8 cellular contexts compared by ENCODE assay signal in the genomic region with DNA sequence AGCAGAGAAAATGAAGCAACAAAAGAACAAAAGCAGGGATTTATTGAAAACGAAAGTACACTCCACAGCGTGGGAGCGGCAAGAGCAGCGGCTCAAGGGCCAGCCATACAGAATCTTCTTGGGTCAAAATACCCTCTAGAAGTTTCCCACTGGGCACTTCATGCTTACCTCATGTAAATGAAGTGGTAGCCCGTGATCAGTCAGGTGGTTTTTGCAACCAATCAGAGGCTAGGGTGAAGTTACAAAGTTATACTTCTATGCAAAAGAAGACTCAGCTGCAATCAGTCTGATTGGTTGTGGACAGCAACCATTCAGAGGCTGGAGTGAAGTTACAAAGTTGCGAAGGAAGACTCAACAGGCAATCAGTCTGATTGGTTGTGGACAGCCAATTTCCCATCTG. TPM values are rescaled to one million over a fixed set of nuclear protein-coding genes. Genes with fewer than 3 reads are reported as not detected.
DNase-seq lines count a peak whose midpoint lies in the region; ATAC-seq and TF ChIP-seq lines count a peak whose summit lies in the region.

No MANE protein-coding gene starts in this region.

- H3K27me3 ChIP-seq in layer of hippocampus (ENCODE audit: control insufficient read depth, insufficient read depth, low read length): no peaks in the 10 kb centered on the region

- H3K9me3 Mint-ChIP-seq in brain: no peaks in the 10 kb centered on the region
- H3K9me3 Mint-ChIP-seq in stimulated activated naive CD8-positive, alpha-beta T cell treated with anti-CD3 and anti-CD28 coated beads, Interleukin-15, amount 100 ng/mL, for 72 hours: no peaks in the 10 kb centered on the region

- peak overlapping the region; percentile 48 for H3K27ac ChIP-seq in layer of hippocampus (ENCODE audit: low read depth, low read length)

- ATAC-seq in stimulated activated naive CD8-positive, alpha-beta T cell treated with anti-CD3 and anti-CD28 coated beads, Interleukin-15, amount 100 ng/mL, for 72 hours: peak; percentile 66
- ATAC-seq in GM21723 (IDR thresholded peaks at IDR 0.05; ENCODE audit: unreplicated experiment): no peak

- TF ChIP-seq CTCF in brain (conservative IDR thresholded peaks at IDR 0.05): no peak

- no peaks in the 10 kb centered on the region for H3K27me3 Mint-ChIP-seq in brain
- peaks cover 13% of the 10 kb centered on the region for H3K27me3 Mint-ChIP-seq in stimulated activated naive CD8-positive, alpha-beta T cell treated with anti-CD3 and anti-CD28 coated beads, Interleukin-15, amount 100 ng/mL, for 72 hours

- peak overlapping the region; percentile 26 to 84 (median 66) for H3K4me3 Mint-ChIP-seq in brain
- peak overlapping the region; percentile 30 to 71 for H3K4me3 Mint-ChIP-seq in stimulated activated naive CD8-positive, alpha-beta T cell treated with anti-CD3 and anti-CD28 coated beads, Interleukin-15, amount 100 ng/mL, for 72 hours

- peaks cover 23% of the 10 kb centered on the region for H3K4me1 Mint-ChIP-seq in brain
- no peaks in the 10 kb centered on the region for H3K4me1 Mint-ChIP-seq in stimulated activated naive CD8-positive, alpha-beta T cell treated with anti-CD3 and anti-CD28 coated beads, Interleukin-15, amount 100 ng/mL, for 72 hours

- DNase-seq in activated T-cell treated with anti-CD3 and anti-CD28 coated beads for 24 hours (ENCODE audit: low read depth) (peak; percentile 2), NOMO-1 treated with dmso at 0.1 percent for 144 hours (lab: John Stamatoyannopoulos, UW; ENCODE audit: unreplicated experiment) (peak; percentile 71), HCEC 1CT (no peak)
- DNase-seq in activated T-cell treated with anti-CD3 and anti-CD28 coated beads, Interleukin-2, amount 50 U/mL, for 1 hour: no peak
- peak; percentile 13 to 15 for DNase-seq in stimulated activated naive CD8-positive, alpha-beta T cell treated with anti-CD3 and anti-CD28 coated beads, Interleukin-15, amount 100 ng/mL, for 72 hours

- H3K27ac Mint-ChIP-seq in brain: peak overlapping the region; percentile 23 to 89 (median 76)
- peak overlapping the region in 1 of 2 donors; percentile 80 for H3K27ac Mint-ChIP-seq in stimulated activated naive CD8-positive, alpha-beta T cell treated with anti-CD3 and anti-CD28 coated beads, Interleukin-15, amount 100 ng/mL, for 72 hours

- no peaks in the 10 kb centered on the region for H3K36me3 Mint-ChIP-seq in brain

RNA-seq across cellular contexts. Expression of gene TRH, which starts 37.8 kb away (rescaled TPM):
- polyA plus RNA-seq in brain (ENCODE audit: insufficient read depth, low read depth, low replicate concordance): 13.8 TPM

RNA-seq across cellular contexts. Expression of gene TMCC1, which starts 43.2 kb away (rescaled TPM):
- 16.5 TPM for polyA plus RNA-seq in brain (ENCODE audit: insufficient read depth, low read depth, low replicate concordance)

Comparison
In these comparisons a context has a peak if more than half of its experiments do, and no peak if none do; other contexts are left out.
1. DNase-seq: peak in activated T-cell treated with anti-CD3 and anti-CD28 coated beads for 24 hours (single experiment), NOMO-1 treated with dmso at 0.1 percent for 144 hours (single experiment) and stimulated activated naive CD8-positive, alpha-beta T cell treated with anti-CD3 and anti-CD28 coated beads, Interleukin-15, amount 100 ng/mL, for 72 hours (2 of 2); none in activated T-cell treated with anti-CD3 and anti-CD28 coated beads, Interleukin-2, amount 50 U/mL, for 1 hour (single experiment) and HCEC 1CT (single experiment).